ENCODE assay signal across 11 cellular contexts in genomic region chr11:32487270-32487669, GRCh38. TPM values are rescaled to one million over a fixed set of nuclear protein-coding genes. Genes with fewer than 3 reads are reported as not detected.
A peak's percentile ranks its signal among the peaks of the same experiment; 100 is the strongest.
DNase-seq lines count a peak whose midpoint lies in the region; TF ChIP-seq lines count a peak whose summit lies in the region.
"Had no signal": no experiment of that assay in that cellular context is flagged by ENCODE, and none has a peak within 500 bp of the region (broad histone marks: within the 10 kb centered on the region; RNA-seq: fewer than 3 reads in every experiment).

No MANE protein-coding gene starts in this region.

- intact Hi-C loops in thyroid gland (cut with DNase I) = no loop called here

- H3K4me1 ChIP-seq in thyroid gland = no peaks in the 10 kb centered on the region

- H3K4me1 Mint-ChIP-seq in HFFc6 (ENCODE audit: low read depth) = no peaks in the 10 kb centered on the region
- H3K4me1 Mint-ChIP-seq in nephron = peaks cover 16% of the 10 kb centered on the region
- H3K4me1 Mint-ChIP-seq: activated naive CD8-positive, alpha-beta T cell treated with anti-CD3 and anti-CD28 coated beads, Interleukin-2, amount 50 U/mL, for 24 hours; naive thymus-derived CD8-positive, alpha-beta T cell had no signal

- H3K4me3 ChIP-seq in astrocyte of the cerebellum (ENCODE audit: low read depth, low read length) = no peak overlapping the region
- H3K4me3 ChIP-seq in thyroid gland (replicated peaks in 1 of 3) = no peak overlapping the region

- no peaks in the 10 kb centered on the region for H3K36me3 Mint-ChIP-seq in HFFc6 (ENCODE audit: low read depth)
- H3K36me3 Mint-ChIP-seq in nephron (ENCODE audit: low read depth) = peaks cover 4% of the 10 kb centered on the region
- H3K36me3 Mint-ChIP-seq: naive thymus-derived CD8-positive, alpha-beta T cell had no signal

- H3K27me3 Mint-ChIP-seq in HFFc6 (ENCODE audit: insufficient read depth) = peaks cover 7% of the 10 kb centered on the region
- H3K27me3 Mint-ChIP-seq in nephron (ENCODE audit: low read depth) = no peaks in the 10 kb centered on the region
- H3K27me3 Mint-ChIP-seq: activated naive CD8-positive, alpha-beta T cell treated with anti-CD3 and anti-CD28 coated beads, Interleukin-2, amount 50 U/mL, for 24 hours had no signal

- no peaks in the 10 kb centered on the region for H3K9me3 ChIP-seq in thyroid gland

- TF ChIP-seq CTCF in HFFc6 (IDR thresholded peaks at IDR 0.05) = peak; percentile 45
- TF ChIP-seq CTCF in astrocyte of the cerebellum (IDR thresholded peaks at IDR 0.05; ENCODE audit: low read depth, low read length, missing control alignments) = peak; percentile 42
- TF ChIP-seq CTCF in nephron (IDR thresholded peaks at IDR 0.05; ENCODE audit: unreplicated experiment in 3 of 3) = peak; percentile 18 to 39 (median 25)
- no peak for TF ChIP-seq CTCF in thyroid gland (IDR thresholded peaks at IDR 0.05)

- H3K27ac Mint-ChIP-seq in HFFc6 = no peak overlapping the region
- H3K27ac Mint-ChIP-seq in nephron = peak overlapping the region; percentile 40 to 85 (median 59)
- H3K27ac Mint-ChIP-seq: activated naive CD8-positive, alpha-beta T cell treated with anti-CD3 and anti-CD28 coated beads, Interleukin-2, amount 50 U/mL, for 24 hours; naive thymus-derived CD8-positive, alpha-beta T cell had no signal

- in situ Hi-C loops in astrocyte of the cerebellum (cut with HindIII; ENCODE audit: low sequenced_read_pairs) = no loop called here

- H3K36me3 ChIP-seq in thyroid gland = no peaks in the 10 kb centered on the region

- H3K9me3 Mint-ChIP-seq in HFFc6 (no peaks in the 10 kb centered on the region), nephron (peaks cover 3% of the 10 kb centered on the region)
- H3K9me3 Mint-ChIP-seq: activated naive CD8-positive, alpha-beta T cell treated with anti-CD3 and anti-CD28 coated beads, Interleukin-2, amount 50 U/mL, for 24 hours; naive thymus-derived CD8-positive, alpha-beta T cell had no signal

- no peaks in the 10 kb centered on the region for H3K27me3 ChIP-seq in thyroid gland

- H3K27ac ChIP-seq in thyroid gland = no peak overlapping the region

- WGBS in thyroid gland, 2 donors = 84 to 93% methylated on average over 3 of the region's 3 CpGs

- no peak for TF ChIP-seq POLR2A in thyroid gland (IDR thresholded peaks at IDR 0.05)

- H3K4me3 Mint-ChIP-seq in HFFc6 (no peak overlapping the region), nephron (no peak overlapping the region)
- H3K4me3 Mint-ChIP-seq: activated naive CD8-positive, alpha-beta T cell treated with anti-CD3 and anti-CD28 coated beads, Interleukin-2, amount 50 U/mL, for 24 hours; naive thymus-derived CD8-positive, alpha-beta T cell had no signal

- DNase-seq in ELF-1 (ENCODE audit: low read depth, low spot score) (peak; percentile 18), HFFc6 (no peak), astrocyte of the cerebellum (ENCODE audit: low read depth) (no peak), NCI-H2171 (lab: John Stamatoyannopoulos, UW) (no peak), thyroid gland (no peak), GOT3 (lab: John Stamatoyannopoulos, UW) (no peak)
- DNase-seq: activated naive CD8-positive, alpha-beta T cell treated with anti-CD3 and anti-CD28 coated beads, Interleukin-2, amount 50 U/mL, for 24 hours; naive thymus-derived CD8-positive, alpha-beta T cell; stimulated activated CD4-positive, alpha-beta T cell treated with anti-CD3 and anti-CD28 coated beads, Interleukin-12 subunit alpha, Interleukin-12 subunit beta, amount 100 ng/mL, for 4 hours had no signal

RNA-seq across cellular contexts. Expression of gene WT1, which starts 51.9 kb away (rescaled TPM):
- not detected for total RNA-seq in HFFc6 (2021; fragmentation: NEBNext Ultra II Directional; extraction: Animal tissue kit (Norgen Biotek cat#: 25700))
- under 1 TPM in 2 of 4 donors, not detected in 2; 0.33 to 0.40 TPM for total RNA-seq in thyroid gland
- total RNA-seq: activated CD8-positive, alpha-beta memory T cell treated with anti-CD3 and anti-CD28 coated beads for 36 hours; naive thymus-derived CD8-positive, alpha-beta T cell had no signal

Comparison
In these comparisons a context has a peak if more than half of its experiments do, and no peak if none do; other contexts are left out.
1. CTCF ChIP-seq: peak in HFFc6 (single experiment), astrocyte of the cerebellum (single experiment) and nephron (3 of 3); none in thyroid gland (0 of 6).